ENCODE assay signal across 1 cellular context in the genomic region with DNA sequence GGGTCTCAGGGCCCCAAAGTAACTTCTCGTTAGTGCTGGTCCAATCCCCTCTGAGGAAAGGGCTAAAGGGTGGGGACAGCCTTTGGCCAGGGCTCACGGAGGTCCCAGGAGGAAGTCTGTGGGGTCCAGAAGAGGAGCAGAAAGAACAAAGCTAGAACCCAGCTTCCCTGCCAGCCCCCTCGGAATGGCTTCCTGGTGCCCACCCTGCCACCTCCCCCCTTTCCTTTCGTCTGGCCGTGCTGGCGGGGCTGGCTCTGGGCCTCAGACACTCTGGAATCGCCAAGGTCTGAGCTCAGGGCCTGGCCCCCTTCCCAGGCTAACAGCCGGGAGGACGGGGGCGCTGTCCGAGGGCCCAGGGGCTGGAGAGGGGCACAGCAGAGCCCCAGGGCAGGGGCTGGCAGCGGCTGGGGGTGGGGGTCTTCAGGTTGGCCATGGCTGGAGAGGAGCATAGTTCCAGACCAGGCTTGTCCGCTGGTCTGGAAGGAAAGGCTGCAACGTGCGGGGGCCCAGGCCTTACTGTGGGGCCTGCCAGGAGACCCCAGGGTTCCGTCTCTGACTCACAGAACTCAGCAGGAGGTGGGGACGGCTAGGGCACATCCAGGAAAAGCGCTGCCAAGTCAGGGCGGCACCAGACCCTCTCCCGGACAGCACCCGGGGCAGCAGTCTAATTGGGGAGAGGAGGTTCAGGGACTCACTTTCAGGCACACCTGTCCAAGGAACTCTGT.
TF ChIP-seq lines count a peak whose summit lies in the region.

No MANE protein-coding gene starts in this region.

TF ChIP-seq in H1, 55 proteins besides CTCF, POLR2A, EP300 and RAD21:
- TF ChIP-seq ASH2L (IDR thresholded peaks at IDR 0.05; ENCODE audit: low read length) (peak; percentile 5), SAP30 (IDR thresholded peaks at IDR 0.05; ENCODE audit: insufficient read depth, insufficient replicate concordance, low read length) (no peak)
TF ChIP-seq in H1: peak in this region for 1.
